In the genomic region with DNA sequence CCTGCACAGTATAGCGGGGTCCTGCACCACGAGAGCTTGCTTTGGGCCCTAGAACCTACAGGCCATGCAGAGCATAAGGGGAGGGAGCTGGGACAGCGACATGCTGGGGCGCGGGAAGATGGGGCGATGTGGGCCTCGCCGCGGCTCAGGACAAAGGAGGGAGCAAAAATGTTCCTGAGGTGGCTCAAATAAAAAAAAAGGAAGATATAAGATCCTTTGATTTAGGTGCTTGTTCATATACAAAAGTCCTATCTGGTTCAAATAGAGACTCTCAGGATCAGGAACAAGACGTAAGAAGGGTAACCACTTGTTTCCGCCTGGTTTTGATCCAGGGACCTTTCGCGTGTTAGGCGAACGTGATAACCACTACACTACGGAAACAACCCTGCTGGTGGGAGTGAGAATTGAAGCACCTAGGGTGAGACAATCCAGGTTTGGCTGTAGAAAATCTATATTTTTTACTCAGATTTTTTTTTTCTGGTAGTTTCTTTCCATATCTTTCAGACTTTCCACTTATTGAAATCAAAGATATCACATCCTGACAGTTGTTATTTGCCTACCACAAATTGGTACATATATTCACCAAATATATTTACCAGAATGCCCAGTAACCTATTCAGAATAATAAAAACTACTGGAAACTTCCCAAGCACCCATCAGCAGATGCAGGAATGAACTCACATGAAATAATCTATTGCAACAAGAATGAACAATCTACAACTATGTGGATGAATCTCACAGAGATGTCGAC, we compare ENCODE assay signal across 1 cellular context.
TF ChIP-seq lines count a peak whose summit lies in the region.

No MANE protein-coding gene starts in this region.

TF ChIP-seq in K562, 482 proteins besides CTCF, POLR2A, EP300 and RAD21 (continued from another document and continues in another):
- TF ChIP-seq, protein P1, sequence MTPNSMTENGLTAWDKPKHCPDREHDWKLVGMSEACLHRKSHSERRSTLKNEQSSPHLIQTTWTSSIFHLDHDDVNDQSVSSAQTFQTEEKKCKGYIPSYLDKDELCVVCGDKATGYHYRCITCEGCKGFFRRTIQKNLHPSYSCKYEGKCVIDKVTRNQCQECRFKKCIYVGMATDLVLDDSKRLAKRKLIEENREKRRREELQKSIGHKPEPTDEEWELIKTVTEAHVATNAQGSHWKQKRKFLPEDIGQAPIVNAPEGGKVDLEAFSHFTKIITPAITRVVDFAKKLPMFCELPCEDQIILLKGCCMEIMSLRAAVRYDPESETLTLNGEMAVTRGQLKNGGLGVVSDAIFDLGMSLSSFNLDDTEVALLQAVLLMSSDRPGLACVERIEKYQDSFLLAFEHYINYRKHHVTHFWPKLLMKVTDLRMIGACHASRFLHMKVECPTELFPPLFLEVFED (CRISPR knock-in tag; conservative IDR thresholded peaks at IDR 0.05) = no peak
- TF ChIP-seq, protein P2, sequence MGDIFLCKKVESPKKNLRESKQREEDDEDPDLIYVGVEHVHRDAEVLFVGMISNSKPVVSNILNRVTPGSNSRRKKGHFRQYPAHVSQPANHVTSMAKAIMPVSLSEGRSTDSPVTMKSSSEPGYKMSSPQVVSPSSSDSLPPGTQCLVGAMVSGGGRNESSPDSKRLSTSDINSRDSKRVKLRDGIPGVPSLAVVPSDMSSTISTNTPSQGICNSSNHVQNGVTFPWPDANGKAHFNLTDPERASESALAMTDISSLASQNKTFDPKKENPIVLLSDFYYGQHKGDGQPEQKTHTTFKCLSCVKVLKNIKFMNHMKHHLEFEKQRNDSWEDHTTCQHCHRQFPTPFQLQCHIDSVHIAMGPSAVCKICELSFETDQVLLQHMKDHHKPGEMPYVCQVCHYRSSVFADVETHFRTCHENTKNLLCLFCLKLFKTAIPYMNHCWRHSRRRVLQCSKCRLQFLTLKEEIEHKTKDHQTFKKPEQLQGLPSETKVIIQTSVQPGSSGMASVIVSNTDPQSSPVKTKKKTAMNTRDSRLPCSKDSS (IDR thresholded peaks at IDR 0.05; ENCODE audit: low read depth, partially characterized antibody) = no peak
- TF ChIP-seq ATF1 (CRISPR knock-in tag; IDR thresholded peaks at IDR 0.05) = no peak
- peak; percentile 61; the same call in 1 of the 2 replicates for TF ChIP-seq ATF1 (tag; IDR thresholded peaks at IDR 0.05)
- peak; percentile 54; the same call in 1 of the 2 replicates for TF ChIP-seq GATAD2B (IDR thresholded peaks at IDR 0.05; ENCODE audit: borderline replicate concordance)
- TF ChIP-seq, protein P3, sequence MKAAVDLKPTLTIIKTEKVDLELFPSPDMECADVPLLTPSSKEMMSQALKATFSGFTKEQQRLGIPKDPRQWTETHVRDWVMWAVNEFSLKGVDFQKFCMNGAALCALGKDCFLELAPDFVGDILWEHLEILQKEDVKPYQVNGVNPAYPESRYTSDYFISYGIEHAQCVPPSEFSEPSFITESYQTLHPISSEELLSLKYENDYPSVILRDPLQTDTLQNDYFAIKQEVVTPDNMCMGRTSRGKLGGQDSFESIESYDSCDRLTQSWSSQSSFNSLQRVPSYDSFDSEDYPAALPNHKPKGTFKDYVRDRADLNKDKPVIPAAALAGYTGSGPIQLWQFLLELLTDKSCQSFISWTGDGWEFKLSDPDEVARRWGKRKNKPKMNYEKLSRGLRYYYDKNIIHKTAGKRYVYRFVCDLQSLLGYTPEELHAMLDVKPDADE (conservative IDR thresholded peaks at IDR 0.05; ENCODE audit: control insufficient read depth, low read depth, low read length) = peak; percentile 93
- TF ChIP-seq TBL1XR1 (IDR thresholded peaks at IDR 0.05; ENCODE audit: low read length in 2 of 2) = peak; percentile 23 to 97; a peak in 3 of 4 replicates
- peak; percentile 98 for TF ChIP-seq ADNP (tag; IDR thresholded peaks at IDR 0.05)
- peak; percentile 64 for TF ChIP-seq RBM39 (optimal IDR thresholded peaks at IDR 0.05; ENCODE audit: low read depth, low read length)
- 0 out of 2 replicates have a peak, but pooled peaks have one; percentile 27 for TF ChIP-seq MEF2A (IDR thresholded peaks at IDR 0.05; ENCODE audit: control insufficient read depth, low read depth, low read length)
- TF ChIP-seq SIN3A (IDR thresholded peaks at IDR 0.05; ENCODE audit: borderline replicate concordance in 2 of 2, control insufficient read depth in 1 of 2, low read depth in 2 of 2, low read length in 2 of 2) = 0 out of 4 replicates have a peak, but pooled peaks of 1 of the 2 experiments have one; percentile 21
- TF ChIP-seq ZNF699 (CRISPR knock-in tag; IDR thresholded peaks at IDR 0.05; ENCODE audit: insufficient replicate concordance) = no peak
- TF ChIP-seq NFE2L1 (tag; IDR thresholded peaks at IDR 0.05; ENCODE audit: borderline replicate concordance, low read depth) = no peak
- TF ChIP-seq ZBTB11 (CRISPR knock-in tag; IDR thresholded peaks at IDR 0.05) = peak in 1 of 3 experiments; percentile 42; a peak in 1 of 6 replicates
- TF ChIP-seq BHLHE40 (IDR thresholded peaks at IDR 0.05; ENCODE audit: low read length) = peak; percentile 49; the same call in 1 of the 2 replicates
- TF ChIP-seq ETV1 (tag; conservative IDR thresholded peaks at IDR 0.05; ENCODE audit: low read depth) = peak; percentile 86
- TF ChIP-seq BCLAF1 (IDR thresholded peaks at IDR 0.05; ENCODE audit: borderline replicate concordance in 1 of 2, control insufficient read depth in 1 of 2, low read depth in 2 of 2, low read length in 1 of 2) = 0 out of 4 replicates have a peak, but pooled peaks of 1 of the 2 experiments have one; percentile 54
- TF ChIP-seq JUND (IDR thresholded peaks at IDR 0.05; ENCODE audit: borderline replicate concordance, low read depth, low read length) = peak; percentile 61; the same call in 1 of the 2 replicates
- TF ChIP-seq JUND (tag; IDR thresholded peaks at IDR 0.05; ENCODE audit: borderline replicate concordance, low read depth, low read length) = peak; percentile 18; the same call in 2 of the 3 replicates
- TF ChIP-seq MCM7 (IDR thresholded peaks at IDR 0.05) = no peak
- TF ChIP-seq MTA3 (IDR thresholded peaks at IDR 0.05; ENCODE audit: borderline replicate concordance) = 0 out of 2 replicates have a peak, but pooled peaks have one; percentile 16
- TF ChIP-seq HDAC1 (IDR thresholded peaks at IDR 0.05) = peak in 1 of 2 experiments; percentile 84; a peak in 2 of 4 replicates
- TF ChIP-seq CSDE1 (IDR thresholded peaks at IDR 0.05) = peak in 1 of 2 experiments; percentile 85; a peak in 2 of 4 replicates
- peak; percentile 69 for TF ChIP-seq CXXC5 (CRISPR knock-in tag; IDR thresholded peaks at IDR 0.05)
- TF ChIP-seq MNT (conservative IDR thresholded peaks at IDR 0.05) = peak in 1 of 2 experiments; percentile 55; a peak in 2 of 4 replicates
- TF ChIP-seq SRSF1 (IDR thresholded peaks at IDR 0.05; ENCODE audit: low read depth, low read length) = no peak
- TF ChIP-seq SRF (CRISPR knock-in tag; IDR thresholded peaks at IDR 0.05) = 0 out of 4 replicates have a peak, but pooled peaks of 1 of the 2 experiments have one; percentile 32
- TF ChIP-seq BRF1 (IDR thresholded peaks at IDR 0.05; ENCODE audit: borderline replicate concordance, extremely low read depth, insufficient read length) = peak; percentile 68
- peak; percentile 19 for TF ChIP-seq FOS (IDR thresholded peaks at IDR 0.05; ENCODE audit: extremely low read depth, insufficient read length)
- TF ChIP-seq MED1 (CRISPR knock-in tag; IDR thresholded peaks at IDR 0.05; ENCODE audit: borderline replicate concordance) = no peak
- TF ChIP-seq CREM (IDR thresholded peaks at IDR 0.05; ENCODE audit: low read depth) = peak; percentile 72
- peak; percentile 32; the same call in 1 of the 2 replicates for TF ChIP-seq STAT5A (IDR thresholded peaks at IDR 0.05; ENCODE audit: borderline replicate concordance, low read length)
- TF ChIP-seq ETV6 (IDR thresholded peaks at IDR 0.05; ENCODE audit: borderline replicate concordance in 1 of 2, low read depth in 2 of 2, low read length in 1 of 2) = no peak
- TF ChIP-seq ETV6 (CRISPR knock-in tag; IDR thresholded peaks at IDR 0.05; ENCODE audit: borderline replicate concordance) = no peak
- TF ChIP-seq XRCC3 (IDR thresholded peaks at IDR 0.05) = 0 out of 2 replicates have a peak, but pooled peaks have one; percentile 13
- TF ChIP-seq ZNF274 (IDR thresholded peaks at IDR 0.05; ENCODE audit: borderline replicate concordance, low read depth, low read length) = peak; percentile 49; the same call in 1 of the 2 replicates
- TF ChIP-seq, protein P4, sequence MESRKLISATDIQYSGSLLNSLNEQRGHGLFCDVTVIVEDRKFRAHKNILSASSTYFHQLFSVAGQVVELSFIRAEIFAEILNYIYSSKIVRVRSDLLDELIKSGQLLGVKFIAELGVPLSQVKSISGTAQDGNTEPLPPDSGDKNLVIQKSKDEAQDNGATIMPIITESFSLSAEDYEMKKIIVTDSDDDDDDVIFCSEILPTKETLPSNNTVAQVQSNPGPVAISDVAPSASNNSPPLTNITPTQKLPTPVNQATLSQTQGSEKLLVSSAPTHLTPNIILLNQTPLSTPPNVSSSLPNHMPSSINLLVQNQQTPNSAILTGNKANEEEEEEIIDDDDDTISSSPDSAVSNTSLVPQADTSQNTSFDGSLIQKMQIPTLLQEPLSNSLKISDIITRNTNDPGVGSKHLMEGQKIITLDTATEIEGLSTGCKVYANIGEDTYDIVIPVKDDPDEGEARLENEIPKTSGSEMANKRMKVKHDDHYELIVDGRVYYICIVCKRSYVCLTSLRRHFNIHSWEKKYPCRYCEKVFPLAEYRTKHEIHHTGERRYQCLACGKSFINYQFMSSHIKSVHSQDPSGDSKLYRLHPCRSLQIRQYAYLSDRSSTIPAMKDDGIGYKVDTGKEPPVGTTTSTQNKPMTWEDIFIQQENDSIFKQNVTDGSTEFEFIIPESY (CRISPR knock-in tag; IDR thresholded peaks at IDR 0.05) = peak; percentile 92
- TF ChIP-seq LEF1 (IDR thresholded peaks at IDR 0.05) = 0 out of 2 replicates have a peak, but pooled peaks have one; percentile 12
- TF ChIP-seq VEZF1 (CRISPR knock-in tag; IDR thresholded peaks at IDR 0.05) = peak; percentile 36; the same call in 1 of the 2 replicates
- TF ChIP-seq POLR3A (IDR thresholded peaks at IDR 0.05; ENCODE audit: borderline replicate concordance, extremely low read depth, insufficient read depth, insufficient read length) = peak; percentile 96
